ENCODE assay signal across 1 cellular context in genomic region chr5:170235881-170236864, GRCh38.
TF ChIP-seq lines count a peak whose summit lies in the region.

No MANE protein-coding gene starts in this region.

TF ChIP-seq in H1, 55 proteins besides CTCF, POLR2A, EP300 and RAD21:
- no peak for TF ChIP-seq SIN3A (conservative IDR thresholded peaks at IDR 0.05 in 1 of 2, IDR thresholded peaks at IDR 0.05 in 1 of 2; ENCODE audit: low read depth in 1 of 2, low read length in 2 of 2)
- no peak for TF ChIP-seq E2F6 (IDR thresholded peaks at IDR 0.05)
- TF ChIP-seq TAF1 (IDR thresholded peaks at IDR 0.05; ENCODE audit: low read depth, low read length), result no peak
- TF ChIP-seq BRCA1 (IDR thresholded peaks at IDR 0.05; ENCODE audit: low read depth, low read length), result no peak
- TF ChIP-seq EGR1 (IDR thresholded peaks at IDR 0.05; ENCODE audit: borderline replicate concordance, low read depth, low read length), result no peak
- TF ChIP-seq FOSL1 (IDR thresholded peaks at IDR 0.05; ENCODE audit: insufficient read depth, low read depth, low read length), result no peak
- no peak for TF ChIP-seq NRF1 (IDR thresholded peaks at IDR 0.05; ENCODE audit: low read depth, low read length)
- TF ChIP-seq YY1 (IDR thresholded peaks at IDR 0.05; ENCODE audit: low read depth, low read length), result no peak
- TF ChIP-seq CTBP2 (IDR thresholded peaks at IDR 0.05; ENCODE audit: borderline replicate concordance, insufficient read depth, insufficient read length, low read length), result no peak
